Comparison of ENCODE assay signal across 11 cellular contexts in the genomic region with DNA sequence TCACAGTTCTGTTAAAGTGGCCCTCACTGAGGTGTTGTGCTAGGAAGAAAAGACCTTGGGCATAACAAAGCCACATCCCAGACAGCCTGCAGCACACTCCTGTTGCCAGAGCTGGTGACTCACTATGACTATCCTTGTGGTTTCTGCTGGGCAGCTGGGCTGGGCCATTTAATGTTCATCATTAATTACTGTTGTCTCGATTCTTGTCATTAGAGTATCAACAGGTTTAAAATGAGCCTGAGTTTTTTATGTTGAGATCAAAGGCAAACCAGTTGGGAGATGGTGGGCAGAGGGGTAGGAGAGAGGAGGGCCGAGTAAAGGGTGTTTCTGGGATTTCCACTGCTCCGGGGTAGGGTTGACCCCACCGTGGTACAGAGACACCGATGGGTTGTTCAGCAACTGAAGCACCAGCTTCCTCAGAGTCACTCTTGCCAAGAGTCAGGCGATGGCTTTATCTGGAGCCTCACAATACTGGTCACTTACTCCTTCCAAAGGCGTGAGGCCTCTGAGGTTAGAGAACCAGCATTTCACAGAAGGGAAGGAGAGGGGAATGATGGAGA.
A peak's percentile ranks its signal among the peaks of the same experiment; 100 is the strongest.
DNase-seq lines count a peak whose midpoint lies in the region; ATAC-seq, FAIRE-seq and TF ChIP-seq lines count a peak whose summit lies in the region.
"Had no signal": no experiment of that assay in that cellular context is flagged by ENCODE, and none has a peak within 500 bp of the region (broad histone marks: within the 10 kb centered on the region; RNA-seq: fewer than 3 reads in every experiment).

No MANE protein-coding gene starts in this region.

- H3K9me3 ChIP-seq in SJSA1 (replicated peaks): no peaks in the 10 kb centered on the region

- H3K4me3 ChIP-seq in SJSA1 (no peak overlapping the region), fibroblast of mammary gland (ENCODE audit: control insufficient read depth, low read depth, low read length) (no peak overlapping the region)

- no peaks in the 10 kb centered on the region for H3K36me3 ChIP-seq in SJSA1

- DNase-seq in H54 (ENCODE audit: insufficient read length, low spot score): peak; percentile 63
- peak; percentile 87 to 88 for DNase-seq in SJSA1 (ENCODE audit: low read depth in 1 of 2, low spot score in 2 of 2)
- peak; percentile 82 for DNase-seq in fibroblast of mammary gland (ENCODE audit: low read depth)
- DNase-seq in pulmonary artery endothelial cell (ENCODE audit: low read depth, low spot score): peak; percentile 35
- DNase-seq in GM20000 (ENCODE audit: low spot score): no peak
- no peak for DNase-seq in D721Med (ENCODE audit: insufficient read length, low spot score)
- no peak for DNase-seq in SHP77 (lab: John Stamatoyannopoulos, UW)
- DNase-seq: activated CD8-positive, alpha-beta memory T cell treated with anti-CD3 and anti-CD28 coated beads, Interleukin-2, amount 10 ng/mL, durations not matched to agents 7 days and 5 days; NCI-H1436 treated with DMSO at 0.1 percent for 48 hours had no signal

- TF ChIP-seq POLR2A in H54 (IDR thresholded peaks at IDR 0.05; ENCODE audit: low read depth, low read length): no peak

- TF ChIP-seq CTCF in fibroblast of mammary gland (conservative IDR thresholded peaks at IDR 0.05; ENCODE audit: control insufficient read depth, insufficient read depth, low read depth, low read length) (no peak), GM20000 (IDR thresholded peaks at IDR 0.05; ENCODE audit: extremely low read depth, missing control alignments) (no peak), D721Med (IDR thresholded peaks at IDR 0.05; ENCODE audit: insufficient read depth, missing control alignments) (no peak)

- H3K27ac ChIP-seq in SJSA1: peak overlapping the region; percentile 78

- H3K27me3 ChIP-seq in SJSA1 (replicated peaks): no peaks in the 10 kb centered on the region

- ATAC-seq in GM21526 (IDR thresholded peaks at IDR 0.05; ENCODE audit: low FRiP score, unreplicated experiment): no peak
- ATAC-seq: activated CD8-positive, alpha-beta memory T cell treated with anti-CD3 and anti-CD28 coated beads, Interleukin-2, amount 10 ng/mL, durations not matched to agents 7 days and 5 days had no signal

- H3K4me1 ChIP-seq in SJSA1 (replicated peaks): peaks cover 42% of the 10 kb centered on the region

- FAIRE-seq in H54 (lab: Jason Lieb, UNC): peak; percentile 82
- no peak for FAIRE-seq in D721Med (lab: Jason Lieb, UNC)
- FAIRE-seq: G401.6 had no signal

Comparison
In these comparisons a context has a peak if more than half of its experiments do, and no peak if none do; other contexts are left out.
1. DNase-seq: peak in H54 (single experiment), SJSA1 (2 of 2), fibroblast of mammary gland (single experiment) and pulmonary artery endothelial cell (single experiment); none in GM20000 (single experiment), D721Med (single experiment) and SHP77 (0 of 2).